In genomic region chr12:30753761-30754382, GRCh38 we compare ENCODE assay signal across 8 cellular contexts. TPM values are rescaled to one million over a fixed set of nuclear protein-coding genes. Genes with fewer than 3 reads are reported as not detected.
DNase-seq lines count a peak whose midpoint lies in the region; ATAC-seq and TF ChIP-seq lines count a peak whose summit lies in the region.

No MANE protein-coding gene starts in this region.

- no peak for TF ChIP-seq CTCF in coronary artery (IDR thresholded peaks at IDR 0.05)
- TF ChIP-seq CTCF in omental fat pad (IDR thresholded peaks at IDR 0.05): no peak

- H3K4me3 ChIP-seq in NT2/D1 (ENCODE audit: insufficient read length, low read depth) (peak overlapping the region; percentile 68), coronary artery (peak overlapping the region; percentile 96), muscle layer of duodenum (ENCODE audit: low read depth in 1 of 2, low read length in 2 of 2) (peak overlapping the region; percentile 86 to 90)

- H3K9me3 Mint-ChIP-seq in activated naive CD4-positive, alpha-beta T cell treated with anti-CD3 and anti-CD28 coated beads, Interleukin-2, amount 50 U/mL, for 24 hours: no peaks in the 10 kb centered on the region

- H3K27ac ChIP-seq in coronary artery (peak overlapping the region; percentile 75 to 90), muscle layer of duodenum (ENCODE audit: low read length) (peak overlapping the region; percentile 27)

- H3K4me3 Mint-ChIP-seq in activated naive CD4-positive, alpha-beta T cell treated with anti-CD3 and anti-CD28 coated beads, Interleukin-2, amount 50 U/mL, for 24 hours: peak overlapping the region; percentile 84

- ATAC-seq in omental fat pad (ENCODE audit: low FRiP score): no peak
- no peak for ATAC-seq in HG03095 (IDR thresholded peaks at IDR 0.05; ENCODE audit: unreplicated experiment)

- peaks cover 67% of the 10 kb centered on the region for H3K4me1 Mint-ChIP-seq in activated naive CD4-positive, alpha-beta T cell treated with anti-CD3 and anti-CD28 coated beads, Interleukin-2, amount 50 U/mL, for 24 hours

- H3K36me3 Mint-ChIP-seq in activated naive CD4-positive, alpha-beta T cell treated with anti-CD3 and anti-CD28 coated beads, Interleukin-2, amount 50 U/mL, for 24 hours: peaks cover 5% of the 10 kb centered on the region

- H3K27ac Mint-ChIP-seq in activated naive CD4-positive, alpha-beta T cell treated with anti-CD3 and anti-CD28 coated beads, Interleukin-2, amount 50 U/mL, for 24 hours: peak overlapping the region; percentile 6

- H3K27me3 ChIP-seq in NT2/D1 (ENCODE audit: insufficient read depth, insufficient read length) (peaks cover 7% of the 10 kb centered on the region), muscle layer of duodenum (ENCODE audit: low read depth, low read length) (no peaks in the 10 kb centered on the region)

- H3K9me3 ChIP-seq in NT2/D1 (ENCODE audit: insufficient read depth, low read length) (no peaks in the 10 kb centered on the region), muscle layer of duodenum (ENCODE audit: control insufficient read depth in 1 of 2, low read length in 2 of 2) (no peaks in the 10 kb centered on the region)

- H3K36me3 ChIP-seq in NT2/D1 (ENCODE audit: insufficient read depth, insufficient read length, low read length) (peaks cover 36% of the 10 kb centered on the region), muscle layer of duodenum (ENCODE audit: control insufficient read depth in 1 of 2, insufficient read depth in 2 of 2, low read length in 2 of 2) (no peaks in the 10 kb centered on the region)

- no peak for DNase-seq in activated naive CD4-positive, alpha-beta T cell treated with anti-CD3 and anti-CD28 coated beads, Interleukin-2, amount 50 U/mL, for 16 hours
- peak; percentile 57 for DNase-seq in NT2/D1 (ENCODE audit: low read depth, low spot score)
- DNase-seq in coronary artery (ENCODE audit: low spot score): no peak
- DNase-seq in omental fat pad (ENCODE audit: low spot score): no peak
- no peak for DNase-seq in activated gamma-delta T cell (lab: John Stamatoyannopoulos, UW)

- peak overlapping the region; percentile 77 for H3K9ac ChIP-seq in NT2/D1 (ENCODE audit: insufficient read length, low read depth)

- H3K4me1 ChIP-seq in NT2/D1 (ENCODE audit: insufficient read depth, insufficient read length) (peaks cover 6% of the 10 kb centered on the region), muscle layer of duodenum (ENCODE audit: control insufficient read depth in 1 of 2, insufficient read depth in 2 of 2, low read length in 2 of 2) (peaks cover 10 to 12% of the 10 kb centered on the region in 2 donors)

- no peaks in the 10 kb centered on the region for H3K27me3 Mint-ChIP-seq in activated naive CD4-positive, alpha-beta T cell treated with anti-CD3 and anti-CD28 coated beads, Interleukin-2, amount 50 U/mL, for 24 hours

RNA-seq across cellular contexts. Expression of gene CAPRIN2, which starts 0.9 kb away (rescaled TPM):
- total RNA-seq in omental fat pad: 10 to 100 TPM; 18.0 to 31.4 (median 19.7) TPM

RNA-seq across cellular contexts. Expression of gene IPO8, which starts 58.2 kb away (rescaled TPM):
- 10 to 100 TPM; 34.2 to 46.1 (median 39.2) TPM for total RNA-seq in omental fat pad
